1 cellular context compared by ENCODE assay signal in the genomic region with DNA sequence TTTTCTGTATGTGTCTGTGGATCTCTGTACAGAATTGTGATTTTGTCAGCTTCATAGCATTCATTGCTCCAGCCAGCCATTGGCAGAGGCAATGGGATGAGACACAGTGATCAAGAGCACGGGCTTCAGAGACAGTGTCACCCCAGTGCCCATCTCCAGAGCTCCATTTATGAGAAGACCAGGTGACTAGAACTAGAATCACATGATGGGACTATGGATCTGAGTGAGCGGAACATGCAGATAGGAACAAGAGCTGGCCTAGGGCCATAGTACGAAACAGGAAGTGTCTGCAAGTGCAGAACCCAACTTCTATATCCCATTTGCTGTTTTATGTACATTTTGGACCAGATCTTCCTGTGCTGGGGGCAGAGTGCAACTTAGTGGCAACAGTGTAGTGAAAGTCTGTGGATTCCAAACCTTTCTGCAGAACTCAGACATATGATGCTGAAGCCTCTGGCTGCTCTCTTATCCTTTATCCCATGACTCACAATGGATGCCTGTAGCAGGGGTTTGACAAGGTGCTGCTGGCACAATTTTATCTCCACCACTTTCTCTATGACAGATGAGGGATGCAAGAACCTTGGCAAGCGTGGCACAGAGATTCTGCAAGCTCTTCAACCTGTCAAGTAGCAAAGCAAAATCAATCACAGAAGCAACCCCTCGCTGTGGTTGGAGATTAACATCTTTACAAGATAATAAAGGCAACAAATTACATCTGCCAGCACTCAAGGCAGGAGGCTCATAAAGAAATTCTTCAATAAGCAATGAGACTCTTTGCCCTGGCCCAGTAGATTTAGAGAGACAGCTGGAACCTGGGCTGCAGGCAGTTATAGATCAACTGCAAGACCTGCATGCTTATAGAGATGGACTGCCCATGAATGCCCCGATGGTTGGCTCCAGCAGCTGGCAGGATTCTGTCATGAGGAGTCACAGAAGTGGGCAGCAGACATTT.
TF ChIP-seq lines count a peak whose summit lies in the region.

No MANE protein-coding gene starts in this region.

TF ChIP-seq in SK-N-SH treated with all-trans-retinoic acid at 6 μM for 48 hours, 23 proteins besides CTCF, POLR2A, EP300 and RAD21 (continued from another document):
- TF ChIP-seq CSRNP3 (CRISPR knock-in tag; IDR thresholded peaks at IDR 0.05) (no peak), TCF4 (CRISPR knock-in tag; IDR thresholded peaks at IDR 0.05; ENCODE audit: borderline replicate concordance) (peak; percentile 69; the same call in 1 of the 2 replicates), ZFP3 (CRISPR knock-in tag; IDR thresholded peaks at IDR 0.05) (0 out of 2 replicates have a peak, but pooled peaks have one; percentile 54)
TF ChIP-seq in SK-N-SH treated with all-trans-retinoic acid at 6 μM for 48 hours: peak in this region for 8.
